ENCODE assay signal across 9 cellular contexts in genomic region chr11:110077866-110078325, GRCh38. TPM values are rescaled to one million over a fixed set of nuclear protein-coding genes. Genes with fewer than 3 reads are reported as not detected.
DNase-seq lines count a peak whose midpoint lies in the region; ATAC-seq and TF ChIP-seq lines count a peak whose summit lies in the region.
"Had no signal": no experiment of that assay in that cellular context is flagged by ENCODE, and none has a peak within 500 bp of the region (broad histone marks: within the 10 kb centered on the region; RNA-seq: fewer than 3 reads in every experiment).

No MANE protein-coding gene starts in this region.

- peak; percentile 92 for ATAC-seq in HG02852 (IDR thresholded peaks at IDR 0.05; ENCODE audit: unreplicated experiment)

- no peaks in the 10 kb centered on the region for H3K27me3 Mint-ChIP-seq in glutamatergic neuron (ENCODE audit: unreplicated experiment)

- POLR2A ChIA-PET in RWPE1 (lab: Yijun Ruan, JAX; ENCODE audit: low non-redundant PET), result no interaction called here

- CTCF ChIA-PET in RWPE1 (lab: Yijun Ruan, JAX), result interaction anchor here (0.7 kb wide), 1 partner anchor 357 kb away, joined by 3 read pairs; no protein-coding TSS in a partner anchor

- DNase-seq in activated T-cell treated with anti-CD3 and anti-CD28 coated beads for 48 hours (ENCODE audit: low read depth), result peak; percentile 23
- no peak for DNase-seq in activated T-cell treated with anti-CD3 and anti-CD28 coated beads, Interleukin-2, amount 50 U/mL, for 1 hour
- DNase-seq in RWPE1 (ENCODE audit: low spot score), result peak; percentile 67
- DNase-seq in glutamatergic neuron, result no peak
- DNase-seq in stimulated activated naive CD4-positive, alpha-beta T cell treated with Interleukin-2 at 50 U/mL for 16 hours (lab: John Stamatoyannopoulos, UW), result no peak
- DNase-seq in NCI-H187 (lab: John Stamatoyannopoulos, UW), result no peak
- no peak for DNase-seq in NCI-H146 treated with DMSO at 0.1 percent for 48 hours (lab: John Stamatoyannopoulos, UW; ENCODE audit: unreplicated experiment)
- DNase-seq: DND-41 had no signal

- H3K27ac Mint-ChIP-seq in glutamatergic neuron (ENCODE audit: unreplicated experiment), result peak overlapping the region; percentile 89

- H3K36me3 Mint-ChIP-seq in glutamatergic neuron (ENCODE audit: unreplicated experiment), result no peaks in the 10 kb centered on the region

- H3K27ac ChIP-seq in RWPE1, result peak overlapping the region; percentile 42; the same call in 1 of the 2 replicates

- TF ChIP-seq CTCF in RWPE1 (conservative IDR thresholded peaks at IDR 0.05; ENCODE audit: low read depth) (no peak), glutamatergic neuron (IDR thresholded peaks at IDR 0.05; ENCODE audit: partially characterized antibody, unreplicated experiment) (no peak)

- no peak overlapping the region for H3K4me3 Mint-ChIP-seq in glutamatergic neuron (ENCODE audit: unreplicated experiment)

- peaks cover 28% of the 10 kb centered on the region for H3K4me1 Mint-ChIP-seq in glutamatergic neuron (ENCODE audit: low read depth, unreplicated experiment)

- peaks cover 5% of the 10 kb centered on the region for H3K9me3 Mint-ChIP-seq in glutamatergic neuron (ENCODE audit: unreplicated experiment)

RNA-seq across cellular contexts. Expression of gene ZC3H12C, which starts 15.3 kb away (rescaled TPM):
- 60.6 TPM for total RNA-seq in glutamatergic neuron (ENCODE audit: unreplicated experiment)

Comparison
In these comparisons a context has a peak if more than half of its experiments do, and no peak if none do; other contexts are left out.
1. DNase-seq: peak in activated T-cell treated with anti-CD3 and anti-CD28 coated beads for 48 hours (single experiment) and RWPE1 (single experiment); none in activated T-cell treated with anti-CD3 and anti-CD28 coated beads, Interleukin-2, amount 50 U/mL, for 1 hour (single experiment), glutamatergic neuron (single experiment), stimulated activated naive CD4-positive, alpha-beta T cell treated with Interleukin-2 at 50 U/mL for 16 hours (single experiment), NCI-H187 (0 of 2) and NCI-H146 treated with DMSO at 0.1 percent for 48 hours (single experiment).